Comparison of ENCODE assay signal across 30 cellular contexts in genomic region chr5:1934801-1935429, GRCh38. TPM values are rescaled to one million over a fixed set of nuclear protein-coding genes. Genes with fewer than 3 reads are reported as not detected.
"Had no signal": no experiment of that assay in that cellular context is flagged by ENCODE, and none has a peak within 500 bp of the region (broad histone marks: within the 10 kb centered on the region; RNA-seq: fewer than 3 reads in every experiment).

No MANE protein-coding gene starts in this region.

- H3K4me2 ChIP-seq: smooth muscle cell had no signal

- H3K27ac ChIP-seq: brain microvascular endothelial cell, heart left ventricle, left lung, lower lobe of right lung, parathyroid adenoma, psoas muscle, upper lobe of right lung, VCaP had no signal

- H3K9me3 ChIP-seq: left lung, lower lobe of right lung, psoas muscle, upper lobe of right lung had no signal

- H3K79me2 ChIP-seq: parathyroid adenoma had no signal

- H3K4me1 ChIP-seq: left lung, lower lobe of right lung, parathyroid adenoma, psoas muscle, upper lobe of right lung had no signal

- FAIRE-seq: astrocyte, TTC549 had no signal

- H3K9ac ChIP-seq: parathyroid adenoma had no signal

- DNase-seq: activated CD4-positive, alpha-beta T cell treated with anti-CD3 and anti-CD28 coated beads for 4 hours; activated CD4-positive, alpha-beta T cell treated with anti-CD3 and anti-CD28 coated beads, Interleukin-2, amount 50 U/mL, for 4 hours; activated naive CD4-positive, alpha-beta T cell treated with anti-CD3 and anti-CD28 coated beads for 36 hours; activated naive CD8-positive, alpha-beta T cell treated with anti-CD3 and anti-CD28 coated beads, Interleukin-2, amount 10 ng/mL, durations not matched to agents 7 days and 5 days; activated T-cell treated with anti-CD3 and anti-CD28 coated beads for 4 hours; activated T-cell treated with anti-CD3 and anti-CD28 coated beads, Interleukin-2, amount 50 U/mL, for 72 hours; amniotic stem cell; brain microvascular endothelial cell; central memory CD4-positive, alpha-beta T cell; endodermal cell; foreskin fibroblast; heart left ventricle; lower lobe of right lung; naive B cell; nephron progenitor cell; stimulated activated CD4-positive, alpha-beta T cell treated with anti-CD3 and anti-CD28 coated beads, Interleukin-1b, Interleukin-23, amount 100 ng/mL, for 48 hours; stimulated activated CD4-positive, alpha-beta T cell treated with anti-CD3 and anti-CD28 coated beads, Interleukin-4, amount 100 ng/mL, for 4 hours; stimulated activated CD8-positive, alpha-beta memory T cell treated with anti-CD3 and anti-CD28 coated beads, Interleukin-4, amount 100 ng/mL, for 48 hours; stimulated activated naive CD8-positive, alpha-beta T cell treated with anti-CD3 and anti-CD28 coated beads, Interleukin-15, amount 100 ng/mL, for 72 hours; substantia nigra; T-helper 9 cell; upper lobe of right lung had no signal

- H2AFZ ChIP-seq: parathyroid adenoma had no signal

- H3K4me3 ChIP-seq: heart left ventricle, left lung, lower lobe of right lung, psoas muscle, smooth muscle cell, upper lobe of right lung had no signal

- H3K36me3 ChIP-seq: brain microvascular endothelial cell, left lung, lower lobe of right lung, upper lobe of right lung had no signal

RNA-seq across cellular contexts. Expression of gene IRX4, which starts 52.2 kb away (rescaled TPM):
- total RNA-seq: activated naive CD4-positive, alpha-beta T cell treated with anti-CD3 and anti-CD28 coated beads for 36 hours; activated naive CD8-positive, alpha-beta T cell treated with anti-CD3 and anti-CD28 coated beads, Interleukin-2, amount 10 ng/mL, durations not matched to agents 7 days and 5 days; activated T-cell treated with anti-CD3 and anti-CD28 coated beads, Interleukin-2, amount 50 U/mL, for 72 hours; left lung; lower lobe of right lung; T-helper 1 cell treated with Interleukin-12 subunit alpha and Interleukin-12 subunit beta and Interleukin-4 antibody, amounts not matched to agents 30 ng/mL and 1 ng/mL, for 36 hours; upper lobe of right lung had no signal
